In the genomic region with DNA sequence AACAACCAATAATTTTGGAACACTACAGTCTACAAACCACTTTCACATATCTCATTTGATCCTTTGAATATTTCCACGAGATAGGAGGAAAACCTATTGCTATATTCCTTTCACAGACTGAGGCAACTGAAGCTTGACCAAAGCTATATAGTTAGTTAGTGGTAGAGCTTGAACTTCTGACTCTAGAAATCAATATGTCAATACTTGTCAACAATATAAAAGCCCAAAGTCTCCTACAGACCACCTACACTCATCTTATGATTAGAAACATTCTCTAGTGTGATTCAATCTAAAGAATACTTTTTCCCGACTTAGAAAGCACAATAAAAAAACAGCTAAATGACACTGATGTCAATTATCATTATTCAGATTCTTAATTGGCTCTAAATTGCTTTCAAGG, we compare ENCODE assay signal across 26 cellular contexts.
"Had no signal": no experiment of that assay in that cellular context is flagged by ENCODE, and none has a peak within 500 bp of the region (broad histone marks: within the 10 kb centered on the region; RNA-seq: fewer than 3 reads in every experiment).

No MANE protein-coding gene starts in this region.

- H3K4me1 ChIP-seq: parathyroid adenoma, psoas muscle, stomach, thyroid gland, tibial nerve, upper lobe of left lung, vagina had no signal

- H3K9me3 ChIP-seq: ovary, psoas muscle, thoracic aorta, thyroid gland, vagina had no signal

- H3K9ac ChIP-seq: neural progenitor cell, parathyroid adenoma had no signal

- H3K27ac ChIP-seq: neural progenitor cell, ovary, parathyroid adenoma, psoas muscle, skin epidermis, stomach, thoracic aorta, thyroid gland, tibial nerve, upper lobe of left lung, vagina had no signal

- H3K4me3 ChIP-seq: neural progenitor cell, ovary, psoas muscle, skin epidermis, smooth muscle cell, stomach, thoracic aorta, thyroid gland, tibial nerve, upper lobe of left lung, vagina had no signal

- H3K4me2 ChIP-seq: neural progenitor cell, smooth muscle cell had no signal

- ATAC-seq: naive thymus-derived CD4-positive, alpha-beta T cell; natural killer cell; psoas muscle; right cardiac atrium; sciatic nerve; stimulated activated effector memory CD8-positive, alpha-beta T cell treated with anti-CD3 and anti-CD28 coated beads, Interleukin-12 subunit alpha, Interleukin-12 subunit beta, amount 100 ng/mL, for 72 hours; stimulated activated naive B cell treated with anti-CD40 and anti-IgM and Interleukin-4, amounts not matched to agents 10 μg/mL and 1 μg/mL and 100 μg/mL, for 72 hours had no signal

- H3K79me2 ChIP-seq: parathyroid adenoma had no signal

- DNase-seq: naive thymus-derived CD4-positive, alpha-beta T cell; natural killer cell; occipital lobe; ovary; posterior cingulate gyrus; psoas muscle; right cardiac atrium; stimulated activated CD4-positive, alpha-beta T cell treated with anti-CD3 and anti-CD28 coated beads, Interleukin-15, amount 100 ng/mL, for 24 hours; stimulated activated CD4-positive, alpha-beta T cell treated with anti-CD3 and anti-CD28 coated beads, Interleukin-2, amount 100 ng/mL, for 24 hours; stimulated activated CD4-positive, alpha-beta T cell treated with anti-CD3 and anti-CD28 coated beads, Interleukin-2, amount 100 ng/mL, for 48 hours; stimulated activated CD4-positive, alpha-beta T cell treated with anti-CD3 and anti-CD28 coated beads, Interleukin-4, amount 100 ng/mL, for 24 hours; stimulated activated naive B cell treated with anti-CD40 and anti-IgM and Interleukin-4, amounts not matched to agents 10 μg/mL and 1 μg/mL and 100 μg/mL, for 72 hours; stimulated activated naive CD4-positive, alpha-beta T cell treated with Interleukin-2 at 50 U/mL for 16 hours; stomach; thyroid gland; trophoblast cell; upper lobe of left lung had no signal

- H3K27me3 ChIP-seq: neural progenitor cell, ovary, stomach, thyroid gland, tibial nerve, upper lobe of left lung, vagina had no signal

- H2AFZ ChIP-seq: neural progenitor cell, parathyroid adenoma had no signal

- H3K36me3 ChIP-seq: neural progenitor cell, ovary, stomach, thoracic aorta, thyroid gland, tibial nerve, upper lobe of left lung, vagina had no signal
